ENCODE assay signal across 14 cellular contexts in the genomic region with DNA sequence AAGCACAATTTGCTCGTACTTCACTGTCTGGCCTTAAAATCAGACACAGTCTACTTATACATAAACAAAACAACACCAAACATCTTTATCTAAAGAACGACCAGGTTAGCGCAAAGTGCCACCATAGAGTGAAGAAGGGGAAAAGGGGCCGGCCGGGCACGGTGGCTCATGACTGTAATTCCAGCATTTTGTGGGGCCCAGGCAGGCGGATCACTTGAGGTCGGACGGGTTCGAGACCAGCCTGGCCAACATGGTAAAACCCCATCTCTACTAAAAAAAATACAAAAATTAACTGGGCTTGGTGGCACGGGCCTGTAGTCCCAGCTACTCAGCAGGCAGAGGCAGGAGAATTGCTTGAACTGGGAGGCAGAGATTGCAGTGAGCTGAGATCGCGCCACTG.
"Had no signal": no experiment of that assay in that cellular context is flagged by ENCODE, and none has a peak within 500 bp of the region (broad histone marks: within the 10 kb centered on the region; RNA-seq: fewer than 3 reads in every experiment).

No MANE protein-coding gene starts in this region.

- DNase-seq: dermis blood vessel endothelial cell; dorsolateral prefrontal cortex; effector CD4-positive, alpha-beta T cell; effector memory CD4-positive, alpha-beta T cell; foreskin keratinocyte; heart left ventricle; hypothalamus; left cardiac atrium; left lung; left ventricle myocardium superior; lower lobe of right lung; mesenchymal stem cell; midbrain had no signal

- ATAC-seq: foreskin keratinocyte, gastroesophageal sphincter, heart left ventricle, left cardiac atrium, left lung, left ventricle myocardium superior, lower lobe of right lung had no signal
